Comparison of ENCODE assay signal across 8 cellular contexts in genomic region chrX:155611302-155611701, GRCh38. TPM values are rescaled to one million over a fixed set of nuclear protein-coding genes. Genes with fewer than 3 reads are reported as not detected.
A peak's percentile ranks its signal among the peaks of the same experiment; 100 is the strongest.
DNase-seq lines count a peak whose midpoint lies in the region; ATAC-seq and TF ChIP-seq lines count a peak whose summit lies in the region.

No MANE protein-coding gene starts in this region.

- TF ChIP-seq CTCF in CD8-positive, alpha-beta T cell (IDR thresholded peaks at IDR 0.05) = no peak
- TF ChIP-seq CTCF in neutrophil (IDR thresholded peaks at IDR 0.05) = no peak

- POLR2A ChIA-PET in CD8-positive, alpha-beta T cell (lab: Charles Lee) = no interaction called here

- H3K27me3 Mint-ChIP-seq in CD8-positive, alpha-beta T cell (ENCODE audit: low read depth) = no peaks in the 10 kb centered on the region
- no peaks in the 10 kb centered on the region for H3K27me3 Mint-ChIP-seq in dendritic cell treated with granulocyte-macrophage colony-stimulating factor and Interleukin-4, amounts not matched to agents 40 ng/mL and 50 ng/mL, for 4 days

- peaks cover 41% of the 10 kb centered on the region for H3K4me1 Mint-ChIP-seq in CD8-positive, alpha-beta T cell (ENCODE audit: low read depth)
- peaks cover 21% of the 10 kb centered on the region for H3K4me1 Mint-ChIP-seq in dendritic cell treated with granulocyte-macrophage colony-stimulating factor and Interleukin-4, amounts not matched to agents 40 ng/mL and 50 ng/mL, for 4 days (ENCODE audit: low read depth)

- intact Hi-C loops in CD8-positive, alpha-beta T cell (cut with DNase I, micrococcal nuclease) = no loop called here
- intact Hi-C loops in dendritic cell treated with granulocyte-macrophage colony-stimulating factor and Interleukin-4, amounts not matched to agents 40 ng/mL and 50 ng/mL, for 4 days (cut with micrococcal nuclease) = no loop called here

- ATAC-seq in CD8-positive, alpha-beta T cell = no peak
- no peak for ATAC-seq in GM19397 (IDR thresholded peaks at IDR 0.05; ENCODE audit: unreplicated experiment)

- H3K27ac Mint-ChIP-seq in CD8-positive, alpha-beta T cell = peak overlapping the region; percentile 99
- H3K27ac Mint-ChIP-seq in dendritic cell treated with granulocyte-macrophage colony-stimulating factor and Interleukin-4, amounts not matched to agents 40 ng/mL and 50 ng/mL, for 4 days = peak overlapping the region; percentile 96

- DNase-seq in CD8-positive, alpha-beta T cell = no peak
- DNase-seq in MG63 (no peak), NCI-H2227 (lab: John Stamatoyannopoulos, UW; ENCODE audit: unreplicated experiment) (no peak), GM19238 (ENCODE audit: insufficient read length, low spot score) (no peak), NCI-H1436 (lab: John Stamatoyannopoulos, UW) (no peak)

- H3K4me3 Mint-ChIP-seq in CD8-positive, alpha-beta T cell = peak overlapping the region; percentile 97
- peak overlapping the region; percentile 79 for H3K4me3 Mint-ChIP-seq in dendritic cell treated with granulocyte-macrophage colony-stimulating factor and Interleukin-4, amounts not matched to agents 40 ng/mL and 50 ng/mL, for 4 days

- peaks cover 4% of the 10 kb centered on the region for H3K4me1 ChIP-seq in CD8-positive, alpha-beta T cell (ENCODE audit: insufficient read depth, low read length)
- peaks cover 7 to 14% of the 10 kb centered on the region in 2 experiments for H3K4me1 ChIP-seq in neutrophil (ENCODE audit: control insufficient read depth in 1 of 2, insufficient read depth in 1 of 2, low read depth in 1 of 2, low read length in 1 of 2)

- peaks cover 15% of the 10 kb centered on the region for H3K36me3 Mint-ChIP-seq in CD8-positive, alpha-beta T cell
- peaks cover 24% of the 10 kb centered on the region for H3K36me3 Mint-ChIP-seq in dendritic cell treated with granulocyte-macrophage colony-stimulating factor and Interleukin-4, amounts not matched to agents 40 ng/mL and 50 ng/mL, for 4 days (ENCODE audit: low read depth)

- H3K27ac ChIP-seq in CD8-positive, alpha-beta T cell (ENCODE audit: low read depth, low read length) = no peak overlapping the region
- H3K27ac ChIP-seq in neutrophil = peak overlapping the region; percentile 89

- CTCF ChIA-PET in CD8-positive, alpha-beta T cell (lab: Charles Lee) = no interaction called here

- no peaks in the 10 kb centered on the region for H3K9me3 ChIP-seq in CD8-positive, alpha-beta T cell (ENCODE audit: low read length)
- H3K9me3 ChIP-seq in MG63 (peaks cover 2% of the 10 kb centered on the region; the same call in 1 of the 2 replicates), neutrophil (no peaks in the 10 kb centered on the region)

- H3K27me3 ChIP-seq in CD8-positive, alpha-beta T cell (ENCODE audit: insufficient read depth, low read length) = no peaks in the 10 kb centered on the region
- H3K27me3 ChIP-seq in MG63 = no peaks in the 10 kb centered on the region
- H3K27me3 ChIP-seq in neutrophil = no peaks in the 10 kb centered on the region

- no peak overlapping the region for H3K4me3 ChIP-seq in CD8-positive, alpha-beta T cell (ENCODE audit: low read depth, low read length)
- H3K4me3 ChIP-seq in MG63 (peak overlapping the region; percentile 67; the same call in 1 of the 2 replicates), neutrophil (ENCODE audit: low read depth in 1 of 2, low read length in 1 of 2) (peak overlapping the region; percentile 72 to 78)

- no peaks in the 10 kb centered on the region for H3K36me3 ChIP-seq in CD8-positive, alpha-beta T cell (ENCODE audit: insufficient read depth, low read length)
- peaks cover 5% of the 10 kb centered on the region; the same call in 1 of the 2 replicates for H3K36me3 ChIP-seq in MG63
- no peaks in the 10 kb centered on the region for H3K36me3 ChIP-seq in neutrophil

- peaks cover 3% of the 10 kb centered on the region for H3K9me3 Mint-ChIP-seq in CD8-positive, alpha-beta T cell
- H3K9me3 Mint-ChIP-seq in dendritic cell treated with granulocyte-macrophage colony-stimulating factor and Interleukin-4, amounts not matched to agents 40 ng/mL and 50 ng/mL, for 4 days = peaks cover 8% of the 10 kb centered on the region

RNA-seq across cellular contexts. Expression of gene SPRY3, which starts 1.1 kb away (rescaled TPM):
- total RNA-seq in CD8-positive, alpha-beta T cell = under 1 TPM; 0.30 to 0.36 TPM
- total RNA-seq in MG63 (2014; rRNA removed; shearing (Covaris generic); ENCODE audit: low replicate concordance) = 0.10 TPM in 2 replicates

RNA-seq across cellular contexts. Expression of gene TMLHE, which starts 1.4 kb away (rescaled TPM):
- total RNA-seq in CD8-positive, alpha-beta T cell = 1 to 10 TPM; 5.2 to 6.3 TPM
- total RNA-seq in MG63 (2014; rRNA removed; shearing (Covaris generic); ENCODE audit: low replicate concordance) = 7.3 and 16.2 TPM in 2 replicates
